1 cellular context compared by ENCODE assay signal in the genomic region with DNA sequence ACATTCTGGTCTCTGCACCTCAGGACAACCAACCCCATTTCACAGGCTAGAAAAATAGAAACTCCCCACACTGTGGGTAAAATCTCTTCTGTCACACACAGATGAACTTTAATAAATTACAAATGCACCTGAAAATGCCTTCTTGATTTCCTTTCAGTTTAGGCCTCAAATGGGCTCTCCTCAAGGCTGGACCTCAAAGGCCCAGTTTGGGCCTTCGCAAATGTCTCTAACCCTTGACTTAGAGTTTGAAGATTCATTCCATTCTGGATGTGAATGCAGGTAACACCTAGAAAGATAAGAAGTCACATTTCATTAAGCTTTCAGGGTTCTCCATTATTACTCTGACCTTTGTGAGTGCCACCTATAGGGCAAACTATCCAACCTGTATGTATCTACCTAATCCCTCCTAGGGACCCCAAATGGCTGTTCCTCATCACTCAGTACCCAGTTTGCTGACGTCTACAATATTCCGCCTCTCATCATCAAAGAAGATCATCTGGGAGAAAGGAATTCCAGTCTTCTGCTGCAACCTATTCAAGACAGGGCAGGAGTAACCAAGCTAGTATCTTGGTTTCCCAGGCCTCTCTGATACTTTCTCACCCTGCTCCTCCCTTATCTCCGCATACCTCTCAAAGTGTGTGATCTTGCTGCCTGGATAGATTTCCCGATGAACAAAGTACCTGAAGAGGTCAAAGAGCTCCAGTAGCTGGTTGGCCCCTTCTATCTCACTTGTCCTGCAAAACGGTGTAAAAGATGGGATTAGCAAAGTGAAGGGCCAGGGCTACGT.
A peak's percentile ranks its signal among the peaks of the same experiment; 100 is the strongest.
TF ChIP-seq lines count a peak whose summit lies in the region.

No MANE protein-coding gene starts in this region.

TF ChIP-seq in H1, 55 proteins besides CTCF, POLR2A, EP300 and RAD21:
- 0 out of 2 replicates have a peak, but pooled peaks have one; percentile 25 for TF ChIP-seq SP4 (IDR thresholded peaks at IDR 0.05; ENCODE audit: low read length)
- TF ChIP-seq SIN3A (conservative IDR thresholded peaks at IDR 0.05 in 1 of 2, IDR thresholded peaks at IDR 0.05 in 1 of 2; ENCODE audit: low read depth in 1 of 2, low read length in 2 of 2), result no peak
TF ChIP-seq in H1: peak in this region for 1.
